1 cellular context compared by ENCODE assay signal in the genomic region with DNA sequence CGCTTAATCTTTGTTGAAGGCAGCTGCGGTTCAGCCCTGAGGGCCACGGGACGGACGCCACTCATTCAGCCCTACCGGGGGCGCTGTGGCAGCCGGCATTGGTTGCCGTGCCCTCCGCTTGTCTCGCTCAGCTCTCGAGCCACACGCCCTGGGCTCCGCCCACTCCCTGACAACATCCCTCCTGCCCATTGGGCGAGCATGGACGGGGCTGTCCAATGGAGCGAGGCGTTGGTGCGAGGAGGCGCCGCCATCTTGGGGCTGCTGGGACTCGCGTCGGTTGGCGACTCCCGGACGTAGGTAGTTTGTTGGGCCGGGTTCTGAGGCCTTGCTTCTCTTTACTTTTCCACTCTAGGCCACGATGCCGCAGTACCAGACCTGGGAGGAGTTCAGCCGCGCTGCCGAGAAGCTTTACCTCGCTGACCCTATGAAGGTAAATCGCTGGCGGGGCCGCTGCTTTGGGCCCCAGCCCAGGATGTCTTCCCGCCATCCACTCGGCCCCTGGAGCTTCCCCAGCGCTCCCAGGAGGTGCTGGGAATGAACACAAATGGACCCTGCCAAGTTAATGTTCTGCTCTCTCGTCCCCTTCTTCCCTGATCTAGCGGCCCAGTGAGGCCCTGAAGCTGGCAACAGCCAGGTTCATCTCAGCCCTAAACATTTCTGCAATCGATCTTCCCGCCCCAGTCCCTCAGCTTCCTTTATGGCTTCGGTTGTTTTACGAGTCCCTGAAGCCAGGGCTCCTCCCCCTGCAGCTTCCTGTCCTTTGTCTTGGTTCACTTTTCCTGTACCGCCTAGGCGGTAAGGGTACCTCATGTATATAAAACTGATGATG.
TF ChIP-seq lines count a peak whose summit lies in the region.

A gene with protein sequence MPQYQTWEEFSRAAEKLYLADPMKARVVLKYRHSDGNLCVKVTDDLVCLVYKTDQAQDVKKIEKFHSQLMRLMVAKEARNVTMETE (plus strand): TSS at position 244 of the 829 bp plus-strand sequence. CDS start 115 bp downstream, at position 359.

TF ChIP-seq in HEK293, 187 proteins besides CTCF, POLR2A, EP300 and RAD21 (continued from another document and continues in another):
- TF ChIP-seq ZNF585B (tag by site-specific recombination; IDR thresholded peaks at IDR 0.05) (no peak), ZBTB7A (tag by site-specific recombination; IDR thresholded peaks at IDR 0.05; ENCODE audit: low read depth) (no peak), ZNF302 (tag by site-specific recombination; IDR thresholded peaks at IDR 0.05; ENCODE audit: low read depth) (no peak), ZNF184 (tag by site-specific recombination; IDR thresholded peaks at IDR 0.05) (no peak), ZNF341 (tag by site-specific recombination; IDR thresholded peaks at IDR 0.05; ENCODE audit: low read depth) (peak; percentile 90), ZNF423 (tag by site-specific recombination; IDR thresholded peaks at IDR 0.05) (peak; percentile 62; the same call in 1 of the 2 replicates), ZNF112 (tag by site-specific recombination; IDR thresholded peaks at IDR 0.05) (no peak), ZNF398 (tag by site-specific recombination; IDR thresholded peaks at IDR 0.05) (no peak), ZNF580 (tag by site-specific recombination; IDR thresholded peaks at IDR 0.05) (peak; percentile 93), ZNF248 (tag by site-specific recombination; IDR thresholded peaks at IDR 0.05) (no peak), ZNF624 (tag by site-specific recombination; IDR thresholded peaks at IDR 0.05) (peak; percentile 81; the same call in 1 of the 2 replicates), ZNF510 (tag by site-specific recombination; IDR thresholded peaks at IDR 0.05; ENCODE audit: insufficient replicate concordance) (peak; percentile 54), ZNF791 (tag by site-specific recombination; IDR thresholded peaks at IDR 0.05) (no peak), ZNF133 (tag by site-specific recombination; IDR thresholded peaks at IDR 0.05) (no peak), ZNF350 (tag by site-specific recombination; IDR thresholded peaks at IDR 0.05) (no peak), ZNF10 (tag by site-specific recombination; IDR thresholded peaks at IDR 0.05) (peak; percentile 70), SP3 (tag by site-specific recombination; IDR thresholded peaks at IDR 0.05) (peak; percentile 99), ZNF654 (tag by site-specific recombination; IDR thresholded peaks at IDR 0.05; ENCODE audit: low read depth) (no peak), OSR2 (tag by site-specific recombination; IDR thresholded peaks at IDR 0.05) (peak; percentile 76), ZNF239 (tag by site-specific recombination; IDR thresholded peaks at IDR 0.05) (peak; percentile 53; the same call in 1 of the 2 replicates), ZNF792 (tag by site-specific recombination; IDR thresholded peaks at IDR 0.05) (no peak; the same call in 1 of the 2 replicates), ZNF677 (tag by site-specific recombination; IDR thresholded peaks at IDR 0.05) (no peak), BCL11B (tag by site-specific recombination; IDR thresholded peaks at IDR 0.05; ENCODE audit: low read depth) (peak; percentile 49; the same call in 1 of the 2 replicates), FEZF1 (tag by site-specific recombination; IDR thresholded peaks at IDR 0.05) (no peak), ZNF155 (tag by site-specific recombination; IDR thresholded peaks at IDR 0.05) (no peak), ZNF157 (tag by site-specific recombination; IDR thresholded peaks at IDR 0.05) (no peak), ZSCAN4 (tag by site-specific recombination; IDR thresholded peaks at IDR 0.05) (peak; percentile 45; the same call in 1 of the 2 replicates), ZNF629 (tag by site-specific recombination; IDR thresholded peaks at IDR 0.05) (peak; percentile 73), REST (tag by site-specific recombination; IDR thresholded peaks at IDR 0.05) (peak; percentile 67), ZIC2 (tag by site-specific recombination; IDR thresholded peaks at IDR 0.05) (no peak; the same call in 1 of the 2 replicates), ZNF18 (tag by site-specific recombination; IDR thresholded peaks at IDR 0.05) (0 out of 2 replicates have a peak, but pooled peaks have one; percentile 55), ZNF544 (tag by site-specific recombination; IDR thresholded peaks at IDR 0.05) (no peak), ZNF837 (tag by site-specific recombination; IDR thresholded peaks at IDR 0.05) (no peak), ZNF701 (tag by site-specific recombination; IDR thresholded peaks at IDR 0.05) (no peak)
- TF ChIP-seq, protein P1, sequence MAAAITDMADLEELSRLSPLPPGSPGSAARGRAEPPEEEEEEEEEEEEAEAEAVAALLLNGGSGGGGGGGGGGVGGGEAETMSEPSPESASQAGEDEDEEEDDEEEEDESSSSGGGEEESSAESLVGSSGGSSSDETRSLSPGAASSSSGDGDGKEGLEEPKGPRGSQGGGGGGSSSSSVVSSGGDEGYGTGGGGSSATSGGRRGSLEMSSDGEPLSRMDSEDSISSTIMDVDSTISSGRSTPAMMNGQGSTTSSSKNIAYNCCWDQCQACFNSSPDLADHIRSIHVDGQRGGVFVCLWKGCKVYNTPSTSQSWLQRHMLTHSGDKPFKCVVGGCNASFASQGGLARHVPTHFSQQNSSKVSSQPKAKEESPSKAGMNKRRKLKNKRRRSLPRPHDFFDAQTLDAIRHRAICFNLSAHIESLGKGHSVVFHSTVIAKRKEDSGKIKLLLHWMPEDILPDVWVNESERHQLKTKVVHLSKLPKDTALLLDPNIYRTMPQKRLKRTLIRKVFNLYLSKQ (tag by site-specific recombination; IDR thresholded peaks at IDR 0.05; ENCODE audit: borderline replicate concordance), result no peak
- TF ChIP-seq, protein P2, sequence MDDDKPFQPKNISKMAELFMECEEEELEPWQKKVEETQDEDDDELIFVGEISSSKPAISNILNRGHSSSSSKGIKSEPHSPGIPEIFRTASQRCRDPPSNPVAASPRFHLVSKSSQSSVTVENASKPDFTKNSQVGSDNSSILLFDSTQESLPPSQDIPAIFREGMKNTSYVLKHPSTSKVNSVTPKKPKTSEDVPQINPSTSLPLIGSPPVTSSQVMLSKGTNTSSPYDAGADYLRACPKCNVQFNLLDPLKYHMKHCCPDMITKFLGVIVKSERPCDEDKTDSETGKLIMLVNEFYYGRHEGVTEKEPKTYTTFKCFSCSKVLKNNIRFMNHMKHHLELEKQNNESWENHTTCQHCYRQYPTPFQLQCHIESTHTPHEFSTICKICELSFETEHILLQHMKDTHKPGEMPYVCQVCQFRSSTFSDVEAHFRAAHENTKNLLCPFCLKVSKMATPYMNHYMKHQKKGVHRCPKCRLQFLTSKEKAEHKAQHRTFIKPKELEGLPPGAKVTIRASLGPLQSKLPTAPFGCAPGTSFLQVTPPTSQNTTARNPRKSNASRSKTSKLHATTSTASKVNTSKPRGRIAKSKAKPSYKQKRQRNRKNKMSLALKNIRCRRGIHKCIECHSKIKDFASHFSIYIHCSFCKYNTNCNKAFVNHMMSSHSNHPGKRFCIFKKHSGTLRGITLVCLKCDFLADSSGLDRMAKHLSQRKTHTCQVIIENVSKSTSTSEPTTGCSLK (tag by site-specific recombination; IDR thresholded peaks at IDR 0.05), result no peak
- TF ChIP-seq, protein P3, sequence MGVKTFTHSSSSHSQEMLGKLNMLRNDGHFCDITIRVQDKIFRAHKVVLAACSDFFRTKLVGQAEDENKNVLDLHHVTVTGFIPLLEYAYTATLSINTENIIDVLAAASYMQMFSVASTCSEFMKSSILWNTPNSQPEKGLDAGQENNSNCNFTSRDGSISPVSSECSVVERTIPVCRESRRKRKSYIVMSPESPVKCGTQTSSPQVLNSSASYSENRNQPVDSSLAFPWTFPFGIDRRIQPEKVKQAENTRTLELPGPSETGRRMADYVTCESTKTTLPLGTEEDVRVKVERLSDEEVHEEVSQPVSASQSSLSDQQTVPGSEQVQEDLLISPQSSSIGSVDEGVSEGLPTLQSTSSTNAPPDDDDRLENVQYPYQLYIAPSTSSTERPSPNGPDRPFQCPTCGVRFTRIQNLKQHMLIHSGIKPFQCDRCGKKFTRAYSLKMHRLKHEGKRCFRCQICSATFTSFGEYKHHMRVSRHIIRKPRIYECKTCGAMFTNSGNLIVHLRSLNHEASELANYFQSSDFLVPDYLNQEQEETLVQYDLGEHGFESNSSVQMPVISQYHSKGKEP (tag by site-specific recombination; IDR thresholded peaks at IDR 0.05), result no peak; the same call in 1 of the 2 replicates
- TF ChIP-seq, protein P4, sequence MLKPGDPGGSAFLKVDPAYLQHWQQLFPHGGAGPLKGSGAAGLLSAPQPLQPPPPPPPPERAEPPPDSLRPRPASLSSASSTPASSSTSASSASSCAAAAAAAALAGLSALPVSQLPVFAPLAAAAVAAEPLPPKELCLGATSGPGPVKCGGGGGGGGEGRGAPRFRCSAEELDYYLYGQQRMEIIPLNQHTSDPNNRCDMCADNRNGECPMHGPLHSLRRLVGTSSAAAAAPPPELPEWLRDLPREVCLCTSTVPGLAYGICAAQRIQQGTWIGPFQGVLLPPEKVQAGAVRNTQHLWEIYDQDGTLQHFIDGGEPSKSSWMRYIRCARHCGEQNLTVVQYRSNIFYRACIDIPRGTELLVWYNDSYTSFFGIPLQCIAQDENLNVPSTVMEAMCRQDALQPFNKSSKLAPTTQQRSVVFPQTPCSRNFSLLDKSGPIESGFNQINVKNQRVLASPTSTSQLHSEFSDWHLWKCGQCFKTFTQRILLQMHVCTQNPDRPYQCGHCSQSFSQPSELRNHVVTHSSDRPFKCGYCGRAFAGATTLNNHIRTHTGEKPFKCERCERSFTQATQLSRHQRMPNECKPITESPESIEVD (tag by site-specific recombination; IDR thresholded peaks at IDR 0.05), result peak; percentile 77
- TF ChIP-seq, protein P5, sequence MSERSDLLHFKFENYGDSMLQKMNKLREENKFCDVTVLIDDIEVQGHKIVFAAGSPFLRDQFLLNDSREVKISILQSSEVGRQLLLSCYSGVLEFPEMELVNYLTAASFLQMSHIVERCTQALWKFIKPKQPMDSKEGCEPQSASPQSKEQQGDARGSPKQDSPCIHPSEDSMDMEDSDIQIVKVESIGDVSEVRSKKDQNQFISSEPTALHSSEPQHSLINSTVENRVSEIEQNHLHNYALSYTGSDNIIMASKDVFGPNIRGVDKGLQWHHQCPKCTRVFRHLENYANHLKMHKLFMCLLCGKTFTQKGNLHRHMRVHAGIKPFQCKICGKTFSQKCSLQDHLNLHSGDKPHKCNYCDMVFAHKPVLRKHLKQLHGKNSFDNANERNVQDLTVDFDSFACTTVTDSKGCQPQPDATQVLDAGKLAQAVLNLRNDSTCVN (tag by site-specific recombination; optimal IDR thresholded peaks at IDR 0.05), result peak; percentile 59
